Comparison of ENCODE assay signal across 14 cellular contexts in genomic region chr3:134334231-134334900, GRCh38. TPM values are rescaled to one million over a fixed set of nuclear protein-coding genes. Genes with fewer than 3 reads are reported as not detected.
DNase-seq lines count a peak whose midpoint lies in the region; ATAC-seq and TF ChIP-seq lines count a peak whose summit lies in the region.
"Had no signal": no experiment of that assay in that cellular context is flagged by ENCODE, and none has a peak within 500 bp of the region (broad histone marks: within the 10 kb centered on the region; RNA-seq: fewer than 3 reads in every experiment).

No MANE protein-coding gene starts in this region.

- H2AFZ ChIP-seq in GM23338 = no peak overlapping the region; the same call in 1 of the 2 replicates

- H3F3A ChIP-seq in GM23338 (replicated peaks; ENCODE audit: low read depth) = no peaks in the 10 kb centered on the region; the same call in 1 of the 2 replicates

- POLR2A ChIA-PET in HEK293T (lab: Yijun Ruan, JAX) = interaction anchor here (0.9 kb wide), 1 partner anchor 30 kb away, joined by 4 read pairs; no protein-coding TSS in a partner anchor

- intact Hi-C loops in breast epithelium (cut with DNase I; ENCODE audit: low total_unique reads) = no loop called here

- no peaks in the 10 kb centered on the region for H3K27me3 ChIP-seq in GM23338 (ENCODE audit: insufficient read depth)
- H3K27me3 ChIP-seq in breast epithelium = no peaks in the 10 kb centered on the region

- H3K9me3 ChIP-seq in breast epithelium = no peaks in the 10 kb centered on the region

- H3K36me3 Mint-ChIP-seq in GM23338 (ENCODE audit: low read depth) = no peaks in the 10 kb centered on the region; the same call in 2 of the 3 replicates
- H3K36me3 Mint-ChIP-seq in activated T-helper 17 cell treated with anti-CD3 and anti-CD28 coated beads, Interleukin-2, amount 50 U/mL, for 72 hours (ENCODE audit: low read depth) = no peaks in the 10 kb centered on the region
- H3K36me3 Mint-ChIP-seq in activated naive CD8-positive, alpha-beta T cell treated with anti-CD3 and anti-CD28 coated beads for 36 hours = no peaks in the 10 kb centered on the region
- H3K36me3 Mint-ChIP-seq: CD14-positive monocyte had no signal

- no peak for TF ChIP-seq POLR2A in breast epithelium (IDR thresholded peaks at IDR 0.05)

- no peak overlapping the region; the same call in 1 of the 2 replicates for H3K27ac Mint-ChIP-seq in GM23338
- no peak overlapping the region for H3K27ac Mint-ChIP-seq in activated T-helper 17 cell treated with anti-CD3 and anti-CD28 coated beads, Interleukin-2, amount 50 U/mL, for 72 hours
- no peak overlapping the region for H3K27ac Mint-ChIP-seq in activated naive CD8-positive, alpha-beta T cell treated with anti-CD3 and anti-CD28 coated beads for 36 hours
- H3K27ac Mint-ChIP-seq: CD14-positive monocyte had no signal

- H3K9me3 Mint-ChIP-seq in GM23338 = no peaks in the 10 kb centered on the region
- no peaks in the 10 kb centered on the region for H3K9me3 Mint-ChIP-seq in activated T-helper 17 cell treated with anti-CD3 and anti-CD28 coated beads, Interleukin-2, amount 50 U/mL, for 72 hours
- H3K9me3 Mint-ChIP-seq in activated naive CD8-positive, alpha-beta T cell treated with anti-CD3 and anti-CD28 coated beads for 36 hours = no peaks in the 10 kb centered on the region
- H3K9me3 Mint-ChIP-seq: CD14-positive monocyte had no signal

- H3K4me1 ChIP-seq in GM23338 (ENCODE audit: insufficient read depth) = peaks cover 40% of the 10 kb centered on the region
- peaks cover 5 to 27% of the 10 kb centered on the region in 2 donors for H3K4me1 ChIP-seq in breast epithelium

- CTCF ChIA-PET in HEK293T (lab: Yijun Ruan, JAX) = no interaction called here

- no peak for ATAC-seq in GM23338
- ATAC-seq in activated T-helper 17 cell treated with anti-CD3 and anti-CD28 coated beads, Interleukin-2, amount 50 U/mL, for 72 hours (replicated peaks) = no peak

- no peaks in the 10 kb centered on the region for H3K79me2 ChIP-seq in GM23338 (replicated peaks; ENCODE audit: insufficient read depth)

- no peaks in the 10 kb centered on the region for H4K20me1 ChIP-seq in GM23338 (replicated peaks; ENCODE audit: insufficient read depth)

- no peak for DNase-seq in GM23338 (ENCODE audit: low spot score)
- DNase-seq in breast epithelium (ENCODE audit: low spot score in 2 of 2) = peak in 1 of 2 donors; percentile 86
- peak; percentile 35 for DNase-seq in kidney glomerular epithelial cell (lab: John Stamatoyannopoulos, UW)
- no peak for DNase-seq in GM10266 (ENCODE audit: extremely low spot score)
- no peak for DNase-seq in activated naive CD8-positive, alpha-beta T cell treated with anti-CD3 and anti-CD28 coated beads for 36 hours
- DNase-seq in HEK293T (ENCODE audit: extremely low spot score) = no peak
- DNase-seq: activated T-cell treated with anti-CD3 and anti-CD28 coated beads for 4 hours; effector memory CD4-positive, alpha-beta T cell; Kasumi-1; NCI-H446 treated with DMSO at 0.1 percent for 48 hours; stimulated activated CD4-positive, alpha-beta T cell treated with anti-CD3 and anti-CD28 coated beads, Interleukin-15, amount 100 ng/mL, for 24 hours had no signal

- H3K36me3 ChIP-seq in GM23338 (ENCODE audit: insufficient read depth) = no peaks in the 10 kb centered on the region
- H3K36me3 ChIP-seq in breast epithelium = no peaks in the 10 kb centered on the region

- no peak overlapping the region; the same call in 1 of the 2 replicates for H3K4me2 ChIP-seq in GM23338

- no peak for TF ChIP-seq CTCF in GM23338 (conservative IDR thresholded peaks at IDR 0.05; ENCODE audit: low read depth in 2 of 2)
- TF ChIP-seq CTCF in breast epithelium (IDR thresholded peaks at IDR 0.05) = no peak
- no peak for TF ChIP-seq CTCF in GM10266 (IDR thresholded peaks at IDR 0.05; ENCODE audit: control insufficient read depth, insufficient read depth, low read depth, missing control alignments)

- no peaks in the 10 kb centered on the region for H3K9me2 ChIP-seq in GM23338 (ENCODE audit: insufficient read depth)

- H3K4me3 ChIP-seq in GM23338 = no peak overlapping the region
- no peak overlapping the region for H3K4me3 ChIP-seq in breast epithelium
- H3K4me3 ChIP-seq in skin epidermis = no peak overlapping the region

- no peak overlapping the region for H3K4me3 Mint-ChIP-seq in GM23338
- H3K4me3 Mint-ChIP-seq in activated T-helper 17 cell treated with anti-CD3 and anti-CD28 coated beads, Interleukin-2, amount 50 U/mL, for 72 hours = no peak overlapping the region
- H3K4me3 Mint-ChIP-seq in activated naive CD8-positive, alpha-beta T cell treated with anti-CD3 and anti-CD28 coated beads for 36 hours = no peak overlapping the region
- H3K4me3 Mint-ChIP-seq: CD14-positive monocyte had no signal

- H3K27ac ChIP-seq in GM23338 (ENCODE audit: low read depth) (0 out of 2 replicates have a peak overlapping the region, but pooled peaks have one; percentile 57), breast epithelium (peak overlapping the region; percentile 77 to 81), skin epidermis (peak overlapping the region in 16 of 21 experiments; percentile 2 to 85 (median 28))

- H3K27me3 Mint-ChIP-seq in GM23338 (ENCODE audit: insufficient read depth, low read depth, poor library complexity) = peaks cover 24% of the 10 kb centered on the region
- H3K27me3 Mint-ChIP-seq in activated T-helper 17 cell treated with anti-CD3 and anti-CD28 coated beads, Interleukin-2, amount 50 U/mL, for 72 hours = no peaks in the 10 kb centered on the region
- no peaks in the 10 kb centered on the region for H3K27me3 Mint-ChIP-seq in activated naive CD8-positive, alpha-beta T cell treated with anti-CD3 and anti-CD28 coated beads for 36 hours

- H3K4me1 Mint-ChIP-seq in GM23338 = peaks cover 40% of the 10 kb centered on the region
- H3K4me1 Mint-ChIP-seq in activated T-helper 17 cell treated with anti-CD3 and anti-CD28 coated beads, Interleukin-2, amount 50 U/mL, for 72 hours = no peaks in the 10 kb centered on the region
- H3K4me1 Mint-ChIP-seq in activated naive CD8-positive, alpha-beta T cell treated with anti-CD3 and anti-CD28 coated beads for 36 hours = no peaks in the 10 kb centered on the region
- H3K4me1 Mint-ChIP-seq: CD14-positive monocyte had no signal

TF ChIP-seq in GM23338, 12 proteins besides CTCF, POLR2A, EP300 and RAD21 (continues in another document):
- TF ChIP-seq EZH2 (IDR thresholded peaks at IDR 0.05; ENCODE audit: low read depth, unreplicated experiment) = no peak
- TF ChIP-seq ZNF114 (CRISPR knock-in tag; IDR thresholded peaks at IDR 0.05) = no peak
- no peak for TF ChIP-seq ZNF331 (CRISPR knock-in tag; IDR thresholded peaks at IDR 0.05; ENCODE audit: low read depth)

TF ChIP-seq in HEK293T, 16 proteins besides CTCF, POLR2A, EP300 and RAD21:
- no peak for TF ChIP-seq HDGF (IDR thresholded peaks at IDR 0.05; ENCODE audit: borderline replicate concordance)

RNA-seq across cellular contexts. Expression of gene AMOTL2, which starts 39.9 kb away (rescaled TPM):
- 96.2 and 102 TPM in 2 replicates for total RNA-seq in GM23338 (2014; rRNA removed; shearing (Covaris generic))
- polyA plus RNA-seq in GM23338 (2016; fragmentation: Nextera tagmentation; extraction: Ambion mirVana) = 17.4 and 17.9 TPM in 2 replicates
- total RNA-seq in breast epithelium = 100 to 1,000 TPM in 1 of 3 donors, 10 to 100 TPM in 2; 78.3 to 281 (median 83.2) TPM
- not detected for total RNA-seq in activated T-helper 17 cell treated with anti-CD3 and anti-CD28 coated beads, Interleukin-2, amount 50 U/mL, for 72 hours
- total RNA-seq in activated naive CD8-positive, alpha-beta T cell treated with anti-CD3 and anti-CD28 coated beads for 36 hours = not detected
- polyA plus RNA-seq: CD14-positive monocyte had no signal

Comparison
In these comparisons a context has a peak if more than half of its experiments do, and no peak if none do; other contexts are left out.
1. H3K27ac ChIP-seq: peak in every context shown above with its lines; median percentile 79 in breast epithelium; 57 in GM23338; 28 in skin epidermis.
2. RNA of gene AMOTL2, which starts 39.9 kb away (total RNA-seq): 96.2 to 102 TPM in GM23338 and 78.3 to 281 TPM in breast epithelium; not detected in activated T-helper 17 cell treated with anti-CD3 and anti-CD28 coated beads, Interleukin-2, amount 50 U/mL, for 72 hours and not detected in activated naive CD8-positive, alpha-beta T cell treated with anti-CD3 and anti-CD28 coated beads for 36 hours; every median in the first group is over 10 times any median in the second.